ENCODE assay signal across 28 cellular contexts in the genomic region with DNA sequence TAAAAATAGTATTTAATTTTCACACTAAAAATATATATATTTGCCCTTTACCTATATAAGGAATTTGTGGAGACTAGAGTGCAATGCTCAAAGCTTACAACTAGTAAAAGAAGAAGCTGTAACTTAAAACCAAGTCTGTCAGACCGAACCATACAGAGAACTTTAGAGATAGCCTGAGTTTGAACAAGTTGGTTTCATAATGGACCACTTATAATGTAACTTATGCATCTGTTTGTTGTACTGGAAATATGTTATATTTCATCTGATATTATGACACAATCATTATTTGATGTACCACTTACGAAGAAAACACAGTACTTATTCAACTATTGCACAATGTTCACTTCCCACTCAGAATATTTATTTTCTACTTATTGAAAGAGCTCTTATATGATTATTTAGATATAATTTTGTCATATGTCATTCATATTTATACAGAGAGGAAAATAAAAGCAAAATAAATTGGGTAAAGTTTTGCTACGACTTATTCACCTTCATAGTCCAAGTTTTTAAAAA.
"Had no signal": no experiment of that assay in that cellular context is flagged by ENCODE, and none has a peak within 500 bp of the region (broad histone marks: within the 10 kb centered on the region; RNA-seq: fewer than 3 reads in every experiment).

No MANE protein-coding gene starts in this region.

- H3K9me3 ChIP-seq: ovary, psoas muscle, stomach, thoracic aorta, thyroid gland, tibial nerve, upper lobe of left lung, vagina had no signal

- ATAC-seq: natural killer cell; psoas muscle; right cardiac atrium; sciatic nerve; stimulated activated effector memory CD8-positive, alpha-beta T cell treated with anti-CD3 and anti-CD28 coated beads, Interleukin-12 subunit alpha, Interleukin-12 subunit beta, amount 100 ng/mL, for 72 hours; stimulated activated naive B cell treated with anti-CD40 and anti-IgM and Interleukin-4, amounts not matched to agents 10 μg/mL and 1 μg/mL and 100 μg/mL, for 72 hours had no signal

- H3K4me2 ChIP-seq: neural progenitor cell had no signal

- H3K4me1 Mint-ChIP-seq: natural killer cell; nephron; stimulated activated effector memory CD8-positive, alpha-beta T cell treated with anti-CD3 and anti-CD28 coated beads, Interleukin-12 subunit alpha, Interleukin-12 subunit beta, amount 100 ng/mL, for 72 hours; stimulated activated naive B cell treated with anti-CD40 and anti-IgM and Interleukin-4, amounts not matched to agents 10 μg/mL and 1 μg/mL and 100 μg/mL, for 72 hours had no signal

- H3K9me3 Mint-ChIP-seq: nephron, neural progenitor cell had no signal

- H3K27ac ChIP-seq: neural progenitor cell, ovary, parathyroid adenoma, psoas muscle, skin epidermis, stomach, thoracic aorta, thyroid gland, tibial nerve, upper lobe of left lung, vagina had no signal

- H3K36me3 ChIP-seq: neural progenitor cell, ovary, stomach, thoracic aorta, thyroid gland, tibial nerve, upper lobe of left lung, vagina had no signal

- DNase-seq: natural killer cell; occipital lobe; ovary; posterior cingulate gyrus; psoas muscle; right cardiac atrium; stimulated activated CD4-positive, alpha-beta T cell treated with anti-CD3 and anti-CD28 coated beads, Interleukin-15, amount 100 ng/mL, for 24 hours; stimulated activated CD4-positive, alpha-beta T cell treated with anti-CD3 and anti-CD28 coated beads, Interleukin-2, amount 100 ng/mL, for 24 hours; stimulated activated CD4-positive, alpha-beta T cell treated with anti-CD3 and anti-CD28 coated beads, Interleukin-2, amount 100 ng/mL, for 48 hours; stimulated activated CD4-positive, alpha-beta T cell treated with anti-CD3 and anti-CD28 coated beads, Interleukin-4, amount 100 ng/mL, for 24 hours; stimulated activated naive B cell treated with anti-CD40 and anti-IgM and Interleukin-4, amounts not matched to agents 10 μg/mL and 1 μg/mL and 100 μg/mL, for 72 hours; stimulated activated naive CD4-positive, alpha-beta T cell treated with Interleukin-2 at 50 U/mL for 16 hours; stomach; thyroid gland; trophoblast cell; upper lobe of left lung had no signal

- H3K4me1 ChIP-seq: parathyroid adenoma, psoas muscle, stomach, thyroid gland, tibial nerve, upper lobe of left lung, vagina had no signal

- H3K4me3 Mint-ChIP-seq: natural killer cell; nephron; neural progenitor cell; stimulated activated effector memory CD8-positive, alpha-beta T cell treated with anti-CD3 and anti-CD28 coated beads, Interleukin-12 subunit alpha, Interleukin-12 subunit beta, amount 100 ng/mL, for 72 hours; stimulated activated naive B cell treated with anti-CD40 and anti-IgM and Interleukin-4, amounts not matched to agents 10 μg/mL and 1 μg/mL and 100 μg/mL, for 72 hours; stimulated activated naive CD8-positive, alpha-beta T cell treated with anti-CD3 and anti-CD28 coated beads, Interleukin-15, Interleukin-2, amounts not matched to agents 100 ng/mL and 50 ng/mL, for 24 hours had no signal

- H3K36me3 Mint-ChIP-seq: natural killer cell; neural progenitor cell; stimulated activated effector memory CD8-positive, alpha-beta T cell treated with anti-CD3 and anti-CD28 coated beads, Interleukin-12 subunit alpha, Interleukin-12 subunit beta, amount 100 ng/mL, for 72 hours; stimulated activated naive B cell treated with anti-CD40 and anti-IgM and Interleukin-4, amounts not matched to agents 10 μg/mL and 1 μg/mL and 100 μg/mL, for 72 hours had no signal

- H3K27me3 ChIP-seq: neural progenitor cell, ovary, stomach, thyroid gland, tibial nerve, upper lobe of left lung, vagina had no signal

- H3K9ac ChIP-seq: neural progenitor cell, parathyroid adenoma had no signal

- H3K79me2 ChIP-seq: parathyroid adenoma had no signal

- H2AFZ ChIP-seq: neural progenitor cell, parathyroid adenoma had no signal

- FAIRE-seq: urothelium cell line had no signal

- H3K27me3 Mint-ChIP-seq: progenitor cell of endocrine pancreas; stimulated activated naive B cell treated with anti-CD40 and anti-IgM and Interleukin-4, amounts not matched to agents 10 μg/mL and 1 μg/mL and 100 μg/mL, for 72 hours; stimulated activated naive CD8-positive, alpha-beta T cell treated with anti-CD3 and anti-CD28 coated beads, Interleukin-15, Interleukin-2, amounts not matched to agents 100 ng/mL and 50 ng/mL, for 24 hours had no signal

- H3K27ac Mint-ChIP-seq: natural killer cell; nephron; neural progenitor cell; progenitor cell of endocrine pancreas; stimulated activated effector memory CD8-positive, alpha-beta T cell treated with anti-CD3 and anti-CD28 coated beads, Interleukin-12 subunit alpha, Interleukin-12 subunit beta, amount 100 ng/mL, for 72 hours; stimulated activated naive B cell treated with anti-CD40 and anti-IgM and Interleukin-4, amounts not matched to agents 10 μg/mL and 1 μg/mL and 100 μg/mL, for 72 hours; stimulated activated naive CD8-positive, alpha-beta T cell treated with anti-CD3 and anti-CD28 coated beads, Interleukin-15, Interleukin-2, amounts not matched to agents 100 ng/mL and 50 ng/mL, for 24 hours had no signal

- H3K4me3 ChIP-seq: neural progenitor cell, ovary, psoas muscle, skin epidermis, stomach, thoracic aorta, thyroid gland, tibial nerve, upper lobe of left lung, vagina had no signal
